Comparison of ENCODE assay signal across 19 cellular contexts in the genomic region with DNA sequence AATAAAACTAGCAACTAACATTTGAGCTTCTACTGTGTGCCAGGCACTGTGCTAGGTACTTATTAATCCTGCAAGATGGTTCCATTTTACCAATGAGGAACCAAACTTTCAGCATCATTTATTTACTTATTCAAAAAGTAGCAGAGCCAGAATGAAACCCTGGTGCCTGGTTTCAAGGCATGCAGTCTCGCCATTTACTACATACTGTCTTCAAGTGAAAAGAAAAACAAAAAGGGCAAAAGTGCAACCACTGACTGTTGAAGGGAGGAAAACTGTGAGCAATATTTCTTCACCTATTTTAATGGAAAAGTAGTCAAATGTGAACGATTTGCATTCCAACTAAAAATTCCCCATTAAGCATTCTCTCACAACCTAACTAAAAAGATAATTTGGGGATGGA. TPM values are rescaled to one million over a fixed set of nuclear protein-coding genes. Genes with fewer than 3 reads are reported as not detected.
DNase-seq lines count a peak whose midpoint lies in the region; ATAC-seq, FAIRE-seq and TF ChIP-seq lines count a peak whose summit lies in the region.
"Had no signal": no experiment of that assay in that cellular context is flagged by ENCODE, and none has a peak within 500 bp of the region (broad histone marks: within the 10 kb centered on the region; RNA-seq: fewer than 3 reads in every experiment).

No MANE protein-coding gene starts in this region.

- H3K4me1 ChIP-seq in OCI-LY7 (ENCODE audit: insufficient read depth, low read length, poor library complexity, severe bottlenecking), result peaks cover 26% of the 10 kb centered on the region
- H3K4me1 ChIP-seq: SJCRH30, uterus had no signal

- no peak overlapping the region for H3K4me3 ChIP-seq in OCI-LY7 (ENCODE audit: low read depth, low read length, poor library complexity, severe bottlenecking)
- H3K4me3 ChIP-seq: esophagus muscularis mucosa, mucosa of descending colon, SJCRH30, uterus had no signal

- no peaks in the 10 kb centered on the region for H3K9me3 ChIP-seq in OCI-LY7 (ENCODE audit: low read length)
- H3K9me3 ChIP-seq: esophagus muscularis mucosa, mucosa of descending colon, SJCRH30, uterus had no signal

- no peak overlapping the region for H2AFZ ChIP-seq in OCI-LY7 (ENCODE audit: low read length)

- no peaks in the 10 kb centered on the region for H3K36me3 ChIP-seq in OCI-LY7 (ENCODE audit: insufficient read depth, low read length)
- H3K36me3 ChIP-seq: esophagus muscularis mucosa, SJCRH30, uterus had no signal

- no peak for TF ChIP-seq POLR2A in GM12891 (IDR thresholded peaks at IDR 0.05; ENCODE audit: low read depth, low read length)

- no peaks in the 10 kb centered on the region for H3K9me2 ChIP-seq in OCI-LY7 (ENCODE audit: insufficient read depth, low read length)

- intact Hi-C loops in OCI-LY7 (cut with micrococcal nuclease; ENCODE audit: unreplicated experiment), result loop anchor here (10.0 kb wide), 1 partner anchor 257 kb away; no protein-coding TSS in a partner anchor

- no peak for DNase-seq in GM12891 (ENCODE audit: insufficient read length, low spot score)
- DNase-seq in OCI-LY7 (ENCODE audit: low spot score), result no peak
- peak; percentile 76 for DNase-seq in iris pigment epithelial cell (ENCODE audit: low read depth)
- DNase-seq in NCI-H345 treated with DMSO at 0.1 percent for 48 hours (lab: John Stamatoyannopoulos, UW; ENCODE audit: unreplicated experiment), result no peak
- DNase-seq in COLO668 (lab: John Stamatoyannopoulos, UW; ENCODE audit: unreplicated experiment), result no peak
- DNase-seq in D341Med (ENCODE audit: low spot score), result no peak
- DNase-seq: Calu3; mucosa of descending colon; NCI-H2029 treated with DMSO at 0.1 percent for 48 hours; NK-92 treated with Interleukin-12 subunit alpha and Interleukin-12 subunit beta, amount 100 ng/mL, for 24 hours; SJCRH30; stimulated activated CD4-positive, alpha-beta T cell treated with anti-CD3 and anti-CD28 coated beads, Interleukin-4, amount 100 ng/mL, for 1 hour; uterus had no signal

- CTCF ChIA-PET in OCI-LY7 (lab: Charles Lee; ENCODE audit: unreplicated experiment), result interaction anchor here (0.8 kb wide), 1 partner anchor 8 kb away, joined by 3 read pairs; no protein-coding TSS in a partner anchor

- H3K4me2 ChIP-seq in OCI-LY7 (ENCODE audit: low read length), result peak overlapping the region; percentile 6; the same call in 1 of the 2 replicates

- TF ChIP-seq CTCF in OCI-LY7 (conservative IDR thresholded peaks at IDR 0.05; ENCODE audit: low read length), result no peak

- no peak overlapping the region for H3K27ac ChIP-seq in OCI-LY7 (ENCODE audit: low read depth, low read length, poor library complexity, severe bottlenecking)
- H3K27ac ChIP-seq: esophagus muscularis mucosa, SJCRH30, uterus had no signal

- POLR2A ChIA-PET in OCI-LY7 (lab: Charles Lee), result interaction anchor here (0.6 to 1.5 kb wide), 9 partner anchors 9 to 440 kb away, joined by 3 to 6 read pairs (median 5); a partner anchor contains a TSS

- no TSS peak for BruUV-seq in OCI-LY7 (replicated peaks; lab: Mats Ljungman, UMichigan)

- peak; percentile 57 for ATAC-seq in GM21786 (IDR thresholded peaks at IDR 0.05; ENCODE audit: unreplicated experiment)
- no peak for ATAC-seq in HG03342 (IDR thresholded peaks at IDR 0.05; ENCODE audit: unreplicated experiment)
- ATAC-seq: stimulated activated memory B cell treated with anti-CD40 and anti-IgM and Interleukin-4, amounts not matched to agents 10 μg/mL and 1 μg/mL and 100 μg/mL, for 72 hours had no signal

- peaks cover 12% of the 10 kb centered on the region for H4K20me1 ChIP-seq in OCI-LY7 (ENCODE audit: insufficient read depth, low read length)

- peak; percentile 67 for FAIRE-seq in GM12891 (lab: Jason Lieb, UNC)
- FAIRE-seq: colon, GM19239 had no signal

- peaks cover 92% of the 10 kb centered on the region for H3K79me2 ChIP-seq in OCI-LY7 (ENCODE audit: insufficient read depth, low read depth, low read length)

TF ChIP-seq in GM12891, 5 proteins besides CTCF, POLR2A, EP300 and RAD21:
- TF ChIP-seq TAF1 (IDR thresholded peaks at IDR 0.05; ENCODE audit: low read depth, low read length) (no peak), PAX5 (IDR thresholded peaks at IDR 0.05; ENCODE audit: insufficient read depth, low read length, severe bottlenecking) (no peak), POU2F2 (IDR thresholded peaks at IDR 0.05; ENCODE audit: low read depth, low read length) (no peak), SPI1 (IDR thresholded peaks at IDR 0.05; ENCODE audit: low read depth, low read length) (no peak), POLR2AphosphoS5 (IDR thresholded peaks at IDR 0.05; ENCODE audit: low read depth, low read length) (no peak)
TF ChIP-seq in GM12891: peak in this region for 0.

RNA-seq across cellular contexts. Expression of a gene that starts 8.7 kb away (rescaled TPM):
- 8.1 TPM for polyA plus RNA-seq in GM12891 (2012; ENCODE audit: low read depth, missing spikeins)
- total RNA-seq in OCI-LY7 (2014; rRNA removed; shearing (Covaris generic)), result 12.7 and 19.4 TPM in 2 replicates
- 43.9 and 44.0 TPM in 2 replicates for total RNA-seq in OCI-LY7 (2022)
